In genomic region chr12:1369942-1370620, GRCh38 we compare ENCODE assay signal across 1 cellular context.
A peak's percentile ranks its signal among the peaks of the same experiment; 100 is the strongest.
TF ChIP-seq lines count a peak whose summit lies in the region.

No MANE protein-coding gene starts in this region.

TF ChIP-seq in HEK293, 187 proteins besides CTCF, POLR2A, EP300 and RAD21:
- TF ChIP-seq, protein P1, sequence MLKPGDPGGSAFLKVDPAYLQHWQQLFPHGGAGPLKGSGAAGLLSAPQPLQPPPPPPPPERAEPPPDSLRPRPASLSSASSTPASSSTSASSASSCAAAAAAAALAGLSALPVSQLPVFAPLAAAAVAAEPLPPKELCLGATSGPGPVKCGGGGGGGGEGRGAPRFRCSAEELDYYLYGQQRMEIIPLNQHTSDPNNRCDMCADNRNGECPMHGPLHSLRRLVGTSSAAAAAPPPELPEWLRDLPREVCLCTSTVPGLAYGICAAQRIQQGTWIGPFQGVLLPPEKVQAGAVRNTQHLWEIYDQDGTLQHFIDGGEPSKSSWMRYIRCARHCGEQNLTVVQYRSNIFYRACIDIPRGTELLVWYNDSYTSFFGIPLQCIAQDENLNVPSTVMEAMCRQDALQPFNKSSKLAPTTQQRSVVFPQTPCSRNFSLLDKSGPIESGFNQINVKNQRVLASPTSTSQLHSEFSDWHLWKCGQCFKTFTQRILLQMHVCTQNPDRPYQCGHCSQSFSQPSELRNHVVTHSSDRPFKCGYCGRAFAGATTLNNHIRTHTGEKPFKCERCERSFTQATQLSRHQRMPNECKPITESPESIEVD (tag by site-specific recombination; IDR thresholded peaks at IDR 0.05), result 0 out of 2 replicates have a peak, but pooled peaks have one; percentile 12
- no peak for TF ChIP-seq ZNF302 (tag by site-specific recombination; IDR thresholded peaks at IDR 0.05; ENCODE audit: low read depth)
